Comparison of ENCODE assay signal across 1 cellular context in genomic region chr16:8866884-8867482, GRCh38.
A peak's percentile ranks its signal among the peaks of the same experiment; 100 is the strongest.
TF ChIP-seq lines count a peak whose summit lies in the region.

No MANE protein-coding gene starts in this region.

TF ChIP-seq in HepG2, 621 proteins besides CTCF, POLR2A, EP300 and RAD21 (continued from another document):
- TF ChIP-seq, protein P1, sequence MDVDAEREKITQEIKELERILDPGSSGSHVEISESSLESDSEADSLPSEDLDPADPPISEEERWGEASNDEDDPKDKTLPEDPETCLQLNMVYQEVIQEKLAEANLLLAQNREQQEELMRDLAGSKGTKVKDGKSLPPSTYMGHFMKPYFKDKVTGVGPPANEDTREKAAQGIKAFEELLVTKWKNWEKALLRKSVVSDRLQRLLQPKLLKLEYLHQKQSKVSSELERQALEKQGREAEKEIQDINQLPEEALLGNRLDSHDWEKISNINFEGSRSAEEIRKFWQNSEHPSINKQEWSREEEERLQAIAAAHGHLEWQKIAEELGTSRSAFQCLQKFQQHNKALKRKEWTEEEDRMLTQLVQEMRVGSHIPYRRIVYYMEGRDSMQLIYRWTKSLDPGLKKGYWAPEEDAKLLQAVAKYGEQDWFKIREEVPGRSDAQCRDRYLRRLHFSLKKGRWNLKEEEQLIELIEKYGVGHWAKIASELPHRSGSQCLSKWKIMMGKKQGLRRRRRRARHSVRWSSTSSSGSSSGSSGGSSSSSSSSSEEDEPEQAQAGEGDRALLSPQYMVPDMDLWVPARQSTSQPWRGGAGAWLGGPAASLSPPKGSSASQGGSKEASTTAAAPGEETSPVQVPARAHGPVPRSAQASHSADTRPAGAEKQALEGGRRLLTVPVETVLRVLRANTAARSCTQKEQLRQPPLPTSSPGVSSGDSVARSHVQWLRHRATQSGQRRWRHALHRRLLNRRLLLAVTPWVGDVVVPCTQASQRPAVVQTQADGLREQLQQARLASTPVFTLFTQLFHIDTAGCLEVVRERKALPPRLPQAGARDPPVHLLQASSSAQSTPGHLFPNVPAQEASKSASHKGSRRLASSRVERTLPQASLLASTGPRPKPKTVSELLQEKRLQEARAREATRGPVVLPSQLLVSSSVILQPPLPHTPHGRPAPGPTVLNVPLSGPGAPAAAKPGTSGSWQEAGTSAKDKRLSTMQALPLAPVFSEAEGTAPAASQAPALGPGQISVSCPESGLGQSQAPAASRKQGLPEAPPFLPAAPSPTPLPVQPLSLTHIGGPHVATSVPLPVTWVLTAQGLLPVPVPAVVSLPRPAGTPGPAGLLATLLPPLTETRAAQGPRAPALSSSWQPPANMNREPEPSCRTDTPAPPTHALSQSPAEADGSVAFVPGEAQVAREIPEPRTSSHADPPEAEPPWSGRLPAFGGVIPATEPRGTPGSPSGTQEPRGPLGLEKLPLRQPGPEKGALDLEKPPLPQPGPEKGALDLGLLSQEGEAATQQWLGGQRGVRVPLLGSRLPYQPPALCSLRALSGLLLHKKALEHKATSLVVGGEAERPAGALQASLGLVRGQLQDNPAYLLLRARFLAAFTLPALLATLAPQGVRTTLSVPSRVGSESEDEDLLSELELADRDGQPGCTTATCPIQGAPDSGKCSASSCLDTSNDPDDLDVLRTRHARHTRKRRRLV (CRISPR knock-in tag; IDR thresholded peaks at IDR 0.05) = 0 out of 2 replicates have a peak, but pooled peaks have one; percentile 20
- TF ChIP-seq PTBP1 (IDR thresholded peaks at IDR 0.05; ENCODE audit: low read depth, low read length, poor library complexity, severe bottlenecking) = peak; percentile 7
- 0 out of 2 replicates have a peak, but pooled peaks have one; percentile 56 for TF ChIP-seq POLR2G (IDR thresholded peaks at IDR 0.05; ENCODE audit: low read depth, low read length)
- 0 out of 4 replicates have a peak, but pooled peaks of 1 of the 2 experiments have one; percentile 25 for TF ChIP-seq KLF16 (CRISPR knock-in tag; IDR thresholded peaks at IDR 0.05)
- peak; percentile 70 for TF ChIP-seq ZNF501 (CRISPR knock-in tag; IDR thresholded peaks at IDR 0.05)
- peak; percentile 46; the same call in 1 of the 2 replicates for TF ChIP-seq NKX3-1 (CRISPR knock-in tag; IDR thresholded peaks at IDR 0.05)
- TF ChIP-seq ARNT2 (CRISPR knock-in tag; IDR thresholded peaks at IDR 0.05; ENCODE audit: low read depth) = 0 out of 2 replicates have a peak, but pooled peaks have one; percentile 30
- no peak for TF ChIP-seq ZNF660 (CRISPR knock-in tag; IDR thresholded peaks at IDR 0.05; ENCODE audit: borderline replicate concordance, low read depth)
- peak; percentile 21; the same call in 1 of the 2 replicates for TF ChIP-seq LBX2 (CRISPR knock-in tag; IDR thresholded peaks at IDR 0.05; ENCODE audit: borderline replicate concordance)
- TF ChIP-seq ZNF800 (CRISPR knock-in tag; IDR thresholded peaks at IDR 0.05) = no peak
- peak; percentile 89 for TF ChIP-seq AGO2 (optimal IDR thresholded peaks at IDR 0.05; ENCODE audit: low read depth, low read length)
- 0 out of 2 replicates have a peak, but pooled peaks have one; percentile 8 for TF ChIP-seq HMG20A (CRISPR knock-in tag; IDR thresholded peaks at IDR 0.05; ENCODE audit: borderline replicate concordance)
- 0 out of 2 replicates have a peak, but pooled peaks have one; percentile 5 for TF ChIP-seq ZNF784 (CRISPR knock-in tag; IDR thresholded peaks at IDR 0.05; ENCODE audit: borderline replicate concordance)
- TF ChIP-seq RNF219 (CRISPR knock-in tag; IDR thresholded peaks at IDR 0.05) = 0 out of 2 replicates have a peak, but pooled peaks have one; percentile 18
- peak; percentile 29; the same call in 1 of the 2 replicates for TF ChIP-seq ZNF430 (CRISPR knock-in tag; IDR thresholded peaks at IDR 0.05)
- 0 out of 2 replicates have a peak, but pooled peaks have one; percentile 34 for TF ChIP-seq ZNF441 (CRISPR knock-in tag; IDR thresholded peaks at IDR 0.05; ENCODE audit: borderline replicate concordance)
- TF ChIP-seq, protein P2, sequence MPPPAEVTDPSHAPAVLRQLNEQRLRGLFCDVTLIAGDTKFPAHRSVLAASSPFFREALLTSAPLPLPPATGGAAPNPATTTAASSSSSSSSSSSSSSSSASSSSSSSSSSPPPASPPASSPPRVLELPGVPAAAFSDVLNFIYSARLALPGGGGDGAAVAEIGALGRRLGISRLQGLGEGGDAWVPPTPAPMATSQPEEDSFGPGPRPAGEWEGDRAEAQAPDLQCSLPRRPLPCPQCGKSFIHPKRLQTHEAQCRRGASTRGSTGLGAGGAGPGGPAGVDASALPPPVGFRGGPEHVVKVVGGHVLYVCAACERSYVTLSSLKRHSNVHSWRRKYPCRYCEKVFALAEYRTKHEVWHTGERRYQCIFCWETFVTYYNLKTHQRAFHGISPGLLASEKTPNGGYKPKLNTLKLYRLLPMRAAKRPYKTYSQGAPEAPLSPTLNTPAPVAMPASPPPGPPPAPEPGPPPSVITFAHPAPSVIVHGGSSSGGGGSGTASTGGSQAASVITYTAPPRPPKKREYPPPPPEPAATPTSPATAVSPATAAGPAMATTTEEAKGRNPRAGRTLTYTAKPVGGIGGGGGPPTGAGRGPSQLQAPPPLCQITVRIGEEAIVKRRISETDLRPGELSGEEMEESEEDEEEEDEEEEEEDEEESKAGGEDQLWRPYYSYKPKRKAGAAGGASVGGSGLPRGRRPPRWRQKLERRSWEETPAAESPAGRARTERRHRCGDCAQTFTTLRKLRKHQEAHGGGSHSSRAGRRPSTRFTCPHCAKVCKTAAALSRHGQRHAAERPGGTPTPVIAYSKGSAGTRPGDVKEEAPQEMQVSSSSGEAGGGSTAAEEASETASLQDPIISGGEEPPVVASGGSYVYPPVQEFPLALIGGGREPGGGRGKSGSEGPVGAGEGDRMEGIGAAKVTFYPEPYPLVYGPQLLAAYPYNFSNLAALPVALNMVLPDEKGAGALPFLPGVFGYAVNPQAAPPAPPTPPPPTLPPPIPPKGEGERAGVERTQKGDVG (CRISPR knock-in tag; IDR thresholded peaks at IDR 0.05; ENCODE audit: borderline replicate concordance) = no peak
- TF ChIP-seq ZNF879 (CRISPR knock-in tag; IDR thresholded peaks at IDR 0.05) = no peak; the same call in 1 of the 2 replicates
- no peak for TF ChIP-seq GATAD1 (CRISPR knock-in tag; IDR thresholded peaks at IDR 0.05)
- 0 out of 2 replicates have a peak, but pooled peaks have one; percentile 23 for TF ChIP-seq WIZ (CRISPR knock-in tag; IDR thresholded peaks at IDR 0.05)
- peak; percentile 57; the same call in 1 of the 2 replicates for TF ChIP-seq ZNF678 (CRISPR knock-in tag; IDR thresholded peaks at IDR 0.05)
- peak; percentile 24; the same call in 1 of the 2 replicates for TF ChIP-seq ZSCAN31 (CRISPR knock-in tag; IDR thresholded peaks at IDR 0.05; ENCODE audit: low read depth)
- TF ChIP-seq ZNF329 (CRISPR knock-in tag; IDR thresholded peaks at IDR 0.05; ENCODE audit: low read depth) = no peak
- TF ChIP-seq, protein P3, sequence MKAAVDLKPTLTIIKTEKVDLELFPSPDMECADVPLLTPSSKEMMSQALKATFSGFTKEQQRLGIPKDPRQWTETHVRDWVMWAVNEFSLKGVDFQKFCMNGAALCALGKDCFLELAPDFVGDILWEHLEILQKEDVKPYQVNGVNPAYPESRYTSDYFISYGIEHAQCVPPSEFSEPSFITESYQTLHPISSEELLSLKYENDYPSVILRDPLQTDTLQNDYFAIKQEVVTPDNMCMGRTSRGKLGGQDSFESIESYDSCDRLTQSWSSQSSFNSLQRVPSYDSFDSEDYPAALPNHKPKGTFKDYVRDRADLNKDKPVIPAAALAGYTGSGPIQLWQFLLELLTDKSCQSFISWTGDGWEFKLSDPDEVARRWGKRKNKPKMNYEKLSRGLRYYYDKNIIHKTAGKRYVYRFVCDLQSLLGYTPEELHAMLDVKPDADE (CRISPR knock-in tag; IDR thresholded peaks at IDR 0.05) = peak; percentile 35; the same call in 1 of the 2 replicates
- TF ChIP-seq ZNF468 (CRISPR knock-in tag; IDR thresholded peaks at IDR 0.05) = no peak
- TF ChIP-seq HOXA9 (CRISPR knock-in tag; IDR thresholded peaks at IDR 0.05; ENCODE audit: borderline replicate concordance) = no peak
- no peak for TF ChIP-seq TAF1 (CRISPR knock-in tag; IDR thresholded peaks at IDR 0.05)
